In the genomic region with DNA sequence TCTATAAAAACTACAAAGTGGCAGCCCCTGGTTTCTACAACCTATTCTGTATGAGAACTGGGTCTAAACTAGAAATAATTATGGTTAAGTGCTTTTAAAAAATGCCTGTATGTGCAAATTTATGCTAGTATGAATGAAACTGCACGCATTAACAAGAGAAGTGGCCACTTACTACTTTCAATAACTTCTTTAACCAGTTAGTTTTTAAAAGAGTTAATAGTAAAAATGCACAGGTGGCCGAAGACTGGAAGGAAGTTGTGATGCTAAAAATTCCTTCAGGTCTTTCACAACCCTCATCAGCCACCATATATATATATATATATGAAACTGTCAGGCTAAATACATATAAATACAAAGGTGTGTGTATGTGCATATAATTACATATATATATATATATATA, we compare ENCODE assay signal across 25 cellular contexts.
"Had no signal": no experiment of that assay in that cellular context is flagged by ENCODE, and none has a peak within 500 bp of the region (broad histone marks: within the 10 kb centered on the region; RNA-seq: fewer than 3 reads in every experiment).

No MANE protein-coding gene starts in this region.

- H3K4me3 ChIP-seq: colonic mucosa, coronary artery, dorsolateral prefrontal cortex, esophagus muscularis mucosa, esophagus squamous epithelium, gastrocnemius medialis, gastroesophageal sphincter, heart left ventricle, heart right ventricle, hepatocyte had no signal

- ATAC-seq: effector memory CD8-positive, alpha-beta T cell; esophagus mucosa; foreskin keratinocyte; gastrocnemius medialis; gastroesophageal sphincter; heart left ventricle; heart right ventricle had no signal

- H2AFZ ChIP-seq: hepatocyte had no signal

- H3K9me3 ChIP-seq: colonic mucosa, esophagus muscularis mucosa, esophagus squamous epithelium, gastrocnemius medialis, gastroesophageal sphincter, heart left ventricle, heart right ventricle had no signal

- H3K27me3 ChIP-seq: colonic mucosa, dorsolateral prefrontal cortex, esophagus muscularis mucosa, esophagus squamous epithelium, foreskin keratinocyte, gastrocnemius medialis, gastroesophageal sphincter, heart left ventricle, heart right ventricle, hepatocyte had no signal

- DNase-seq: colonic mucosa; cortex of kidney; dermis blood vessel endothelial cell; dorsolateral prefrontal cortex; effector CD4-positive, alpha-beta T cell; effector CD8-positive, alpha-beta T cell; effector memory CD4-positive, alpha-beta T cell; effector memory CD8-positive, alpha-beta T cell; endodermal cell; erythroblast; esophagus squamous epithelium; foreskin fibroblast; foreskin keratinocyte; foreskin melanocyte; gastrocnemius medialis; glutamatergic neuron; head of caudate nucleus; heart left ventricle; heart right ventricle had no signal

- H3K27ac ChIP-seq: colonic mucosa, coronary artery, dorsolateral prefrontal cortex, epithelial cell of prostate, esophagus muscularis mucosa, esophagus squamous epithelium, foreskin keratinocyte, gastrocnemius medialis, gastroesophageal sphincter, heart left ventricle, heart right ventricle, hepatocyte had no signal

- H3K4me1 ChIP-seq: colonic mucosa, esophagus muscularis mucosa, esophagus squamous epithelium, gastrocnemius medialis, gastroesophageal sphincter, heart left ventricle, heart right ventricle had no signal

- H3K36me3 ChIP-seq: colonic mucosa had no signal

- H3K4me2 ChIP-seq: hepatocyte had no signal
